Comparison of ENCODE assay signal across 1 cellular context in genomic region chr16:57244767-57245471, GRCh38.
TF ChIP-seq lines count a peak whose summit lies in the region.

Gene ARL2BP, plus strand, starts transcription at chr16:57245259. Its CDS starts 109 bp downstream, at chr16:57245368.

TF ChIP-seq in HepG2, 621 proteins besides CTCF, POLR2A, EP300 and RAD21 (continued from another document and continues in another):
- TF ChIP-seq, protein P1, sequence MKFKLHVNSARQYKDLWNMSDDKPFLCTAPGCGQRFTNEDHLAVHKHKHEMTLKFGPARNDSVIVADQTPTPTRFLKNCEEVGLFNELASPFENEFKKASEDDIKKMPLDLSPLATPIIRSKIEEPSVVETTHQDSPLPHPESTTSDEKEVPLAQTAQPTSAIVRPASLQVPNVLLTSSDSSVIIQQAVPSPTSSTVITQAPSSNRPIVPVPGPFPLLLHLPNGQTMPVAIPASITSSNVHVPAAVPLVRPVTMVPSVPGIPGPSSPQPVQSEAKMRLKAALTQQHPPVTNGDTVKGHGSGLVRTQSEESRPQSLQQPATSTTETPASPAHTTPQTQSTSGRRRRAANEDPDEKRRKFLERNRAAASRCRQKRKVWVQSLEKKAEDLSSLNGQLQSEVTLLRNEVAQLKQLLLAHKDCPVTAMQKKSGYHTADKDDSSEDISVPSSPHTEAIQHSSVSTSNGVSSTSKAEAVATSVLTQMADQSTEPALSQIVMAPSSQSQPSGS (CRISPR knock-in tag; IDR thresholded peaks at IDR 0.05) = 0 out of 2 replicates have a peak, but pooled peaks have one; percentile 44
- TF ChIP-seq GATAD1 (CRISPR knock-in tag; IDR thresholded peaks at IDR 0.05) = peak; percentile 77
- no peak for TF ChIP-seq CAMTA2 (CRISPR knock-in tag; IDR thresholded peaks at IDR 0.05; ENCODE audit: borderline replicate concordance)
- no peak for TF ChIP-seq PAF1 (CRISPR knock-in tag; IDR thresholded peaks at IDR 0.05)
- no peak for TF ChIP-seq KIAA2018 (CRISPR knock-in tag; IDR thresholded peaks at IDR 0.05; ENCODE audit: borderline replicate concordance)
- TF ChIP-seq DR1 (CRISPR knock-in tag; IDR thresholded peaks at IDR 0.05) = peak; percentile 94
- TF ChIP-seq RXRA (CRISPR knock-in tag; IDR thresholded peaks at IDR 0.05) = peak; percentile 92
- peak; percentile 74; the same call in 1 of the 2 replicates for TF ChIP-seq ATF6 (CRISPR knock-in tag; conservative IDR thresholded peaks at IDR 0.05)
- TF ChIP-seq TAF1 (CRISPR knock-in tag; IDR thresholded peaks at IDR 0.05) = peak; percentile 86
- TF ChIP-seq, protein P2, sequence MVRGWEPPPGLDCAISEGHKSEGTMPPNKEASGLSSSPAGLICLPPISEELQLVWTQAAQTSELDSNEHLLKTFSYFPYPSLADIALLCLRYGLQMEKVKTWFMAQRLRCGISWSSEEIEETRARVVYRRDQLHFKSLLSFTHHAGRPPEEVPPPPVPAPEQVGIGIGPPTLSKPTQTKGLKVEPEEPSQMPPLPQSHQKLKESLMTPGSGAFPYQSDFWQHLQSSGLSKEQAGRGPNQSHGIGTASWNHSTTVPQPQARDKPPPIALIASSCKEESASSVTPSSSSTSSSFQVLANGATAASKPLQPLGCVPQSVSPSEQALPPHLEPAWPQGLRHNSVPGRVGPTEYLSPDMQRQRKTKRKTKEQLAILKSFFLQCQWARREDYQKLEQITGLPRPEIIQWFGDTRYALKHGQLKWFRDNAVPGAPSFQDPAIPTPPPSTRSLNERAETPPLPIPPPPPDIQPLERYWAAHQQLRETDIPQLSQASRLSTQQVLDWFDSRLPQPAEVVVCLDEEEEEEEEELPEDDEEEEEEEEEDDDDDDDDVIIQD (CRISPR knock-in tag; IDR thresholded peaks at IDR 0.05; ENCODE audit: low read depth) = 0 out of 2 replicates have a peak, but pooled peaks have one; percentile 31
- TF ChIP-seq ONECUT2 (CRISPR knock-in tag; IDR thresholded peaks at IDR 0.05) = no peak
- no peak for TF ChIP-seq ZNF660 (CRISPR knock-in tag; IDR thresholded peaks at IDR 0.05; ENCODE audit: borderline replicate concordance, low read depth)
- TF ChIP-seq, protein P3, sequence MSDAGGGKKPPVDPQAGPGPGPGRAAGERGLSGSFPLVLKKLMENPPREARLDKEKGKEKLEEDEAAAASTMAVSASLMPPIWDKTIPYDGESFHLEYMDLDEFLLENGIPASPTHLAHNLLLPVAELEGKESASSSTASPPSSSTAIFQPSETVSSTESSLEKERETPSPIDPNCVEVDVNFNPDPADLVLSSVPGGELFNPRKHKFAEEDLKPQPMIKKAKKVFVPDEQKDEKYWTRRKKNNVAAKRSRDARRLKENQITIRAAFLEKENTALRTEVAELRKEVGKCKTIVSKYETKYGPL (CRISPR knock-in tag; IDR thresholded peaks at IDR 0.05) = no peak; the same call in 1 of the 2 replicates
- TF ChIP-seq BCL6 (CRISPR knock-in tag; IDR thresholded peaks at IDR 0.05) = peak; percentile 72
- TF ChIP-seq HMG20A (CRISPR knock-in tag; IDR thresholded peaks at IDR 0.05; ENCODE audit: borderline replicate concordance) = peak; percentile 44; the same call in 1 of the 2 replicates
- TF ChIP-seq NKX3-1 (CRISPR knock-in tag; IDR thresholded peaks at IDR 0.05) = peak; percentile 96; the same call in 1 of the 2 replicates
- no peak for TF ChIP-seq CBX2 (IDR thresholded peaks at IDR 0.05; ENCODE audit: low read depth, low read length)
- TF ChIP-seq CBX2 (CRISPR knock-in tag; IDR thresholded peaks at IDR 0.05; ENCODE audit: low read depth) = no peak
- TF ChIP-seq ZNF160 (CRISPR knock-in tag; IDR thresholded peaks at IDR 0.05) = peak; percentile 87
- peak; percentile 77 for TF ChIP-seq ZNF343 (CRISPR knock-in tag; IDR thresholded peaks at IDR 0.05)
- TF ChIP-seq RNF2 (conservative IDR thresholded peaks at IDR 0.05; ENCODE audit: low read depth) = peak; percentile 77
- TF ChIP-seq STAG1 (CRISPR knock-in tag; IDR thresholded peaks at IDR 0.05) = no peak; the same call in none of the 2 replicates
- TF ChIP-seq ZNF263 (CRISPR knock-in tag; IDR thresholded peaks at IDR 0.05) = peak; percentile 74
- no peak for TF ChIP-seq ATRX (CRISPR knock-in tag; IDR thresholded peaks at IDR 0.05; ENCODE audit: borderline replicate concordance)
- TF ChIP-seq ZNF691 (CRISPR knock-in tag; IDR thresholded peaks at IDR 0.05; ENCODE audit: borderline replicate concordance, low read depth) = no peak; the same call in 1 of the 2 replicates
- peak; percentile 71; the same call in 1 of the 2 replicates for TF ChIP-seq ZBTB25 (CRISPR knock-in tag; IDR thresholded peaks at IDR 0.05)
- no peak for TF ChIP-seq ZNF780A (CRISPR knock-in tag; IDR thresholded peaks at IDR 0.05)
- peak; percentile 65; the same call in 1 of the 2 replicates for TF ChIP-seq ISX (CRISPR knock-in tag; conservative IDR thresholded peaks at IDR 0.05)
- no peak for TF ChIP-seq GPBP1L1 (CRISPR knock-in tag; IDR thresholded peaks at IDR 0.05)
- TF ChIP-seq PHF21A (CRISPR knock-in tag; IDR thresholded peaks at IDR 0.05) = peak; percentile 76
- TF ChIP-seq ZNF550 (CRISPR knock-in tag; IDR thresholded peaks at IDR 0.05; ENCODE audit: borderline replicate concordance) = no peak
- TF ChIP-seq SKIL (CRISPR knock-in tag; IDR thresholded peaks at IDR 0.05; ENCODE audit: borderline replicate concordance) = no peak; the same call in 1 of the 2 replicates
- TF ChIP-seq, protein P4, sequence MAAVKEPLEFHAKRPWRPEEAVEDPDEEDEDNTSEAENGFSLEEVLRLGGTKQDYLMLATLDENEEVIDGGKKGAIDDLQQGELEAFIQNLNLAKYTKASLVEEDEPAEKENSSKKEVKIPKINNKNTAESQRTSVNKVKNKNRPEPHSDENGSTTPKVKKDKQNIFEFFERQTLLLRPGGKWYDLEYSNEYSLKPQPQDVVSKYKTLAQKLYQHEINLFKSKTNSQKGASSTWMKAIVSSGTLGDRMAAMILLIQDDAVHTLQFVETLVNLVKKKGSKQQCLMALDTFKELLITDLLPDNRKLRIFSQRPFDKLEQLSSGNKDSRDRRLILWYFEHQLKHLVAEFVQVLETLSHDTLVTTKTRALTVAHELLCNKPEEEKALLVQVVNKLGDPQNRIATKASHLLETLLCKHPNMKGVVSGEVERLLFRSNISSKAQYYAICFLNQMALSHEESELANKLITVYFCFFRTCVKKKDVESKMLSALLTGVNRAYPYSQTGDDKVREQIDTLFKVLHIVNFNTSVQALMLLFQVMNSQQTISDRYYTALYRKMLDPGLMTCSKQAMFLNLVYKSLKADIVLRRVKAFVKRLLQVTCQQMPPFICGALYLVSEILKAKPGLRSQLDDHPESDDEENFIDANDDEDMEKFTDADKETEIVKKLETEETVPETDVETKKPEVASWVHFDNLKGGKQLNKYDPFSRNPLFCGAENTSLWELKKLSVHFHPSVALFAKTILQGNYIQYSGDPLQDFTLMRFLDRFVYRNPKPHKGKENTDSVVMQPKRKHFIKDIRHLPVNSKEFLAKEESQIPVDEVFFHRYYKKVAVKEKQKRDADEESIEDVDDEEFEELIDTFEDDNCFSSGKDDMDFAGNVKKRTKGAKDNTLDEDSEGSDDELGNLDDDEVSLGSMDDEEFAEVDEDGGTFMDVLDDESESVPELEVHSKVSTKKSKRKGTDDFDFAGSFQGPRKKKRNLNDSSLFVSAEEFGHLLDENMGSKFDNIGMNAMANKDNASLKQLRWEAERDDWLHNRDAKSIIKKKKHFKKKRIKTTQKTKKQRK (IDR thresholded peaks at IDR 0.05; ENCODE audit: low read length) = no peak
- TF ChIP-seq ZFP36L1 (CRISPR knock-in tag; IDR thresholded peaks at IDR 0.05) = peak; percentile 93; the same call in 1 of the 2 replicates
